ENCODE assay signal across 17 cellular contexts in the genomic region with DNA sequence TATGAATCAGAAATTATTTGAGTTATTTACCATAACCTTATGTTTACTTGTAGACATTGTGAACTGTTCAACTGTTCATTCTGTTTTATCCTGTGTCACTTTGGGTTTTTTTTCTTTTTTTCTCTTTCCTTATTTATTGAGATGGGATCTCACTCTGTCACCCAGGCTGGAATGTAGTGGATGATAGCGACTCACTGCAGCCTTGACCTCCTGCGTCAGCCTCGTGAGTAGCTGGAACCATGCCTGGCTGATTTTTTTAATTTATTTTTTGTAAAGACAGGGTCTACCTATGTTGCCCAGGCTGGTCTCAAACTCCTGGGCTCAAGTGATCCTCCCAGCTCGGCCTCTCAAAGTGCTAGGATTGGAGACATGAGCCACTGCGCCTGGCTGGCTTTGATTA.
DNase-seq lines count a peak whose midpoint lies in the region; ATAC-seq and TF ChIP-seq lines count a peak whose summit lies in the region.
"Had no signal": no experiment of that assay in that cellular context is flagged by ENCODE, and none has a peak within 500 bp of the region (broad histone marks: within the 10 kb centered on the region; RNA-seq: fewer than 3 reads in every experiment).

No MANE protein-coding gene starts in this region.

- POLR2A ChIA-PET in SK-N-SH (lab: Yijun Ruan, JAX) = no interaction called here

- no peaks in the 10 kb centered on the region for H4K20me1 ChIP-seq in SK-N-SH (ENCODE audit: insufficient read depth)

- H3K9me3 ChIP-seq in SK-N-SH (no peaks in the 10 kb centered on the region), WERI-Rb-1 (ENCODE audit: severe bottlenecking) (no peaks in the 10 kb centered on the region)

- 0 out of 2 replicates have a peak, but pooled peaks cover 5% of the 10 kb centered on the region for H3K9me2 ChIP-seq in SK-N-SH

- H3K27me3 ChIP-seq in SK-N-SH (ENCODE audit: insufficient read depth) (no peaks in the 10 kb centered on the region), WERI-Rb-1 (ENCODE audit: insufficient read depth, low read depth, severe bottlenecking) (no peaks in the 10 kb centered on the region)

- H3K4me3 ChIP-seq in SK-N-SH (ENCODE audit: low read depth in 2 of 2, low read length in 1 of 2) (no peak overlapping the region), foreskin fibroblast (ENCODE audit: low read depth in 1 of 2, low read length in 2 of 2) (no peak overlapping the region), WERI-Rb-1 (ENCODE audit: low read depth, low read length) (no peak overlapping the region)
- H3K4me3 ChIP-seq: PC-9, SK-N-MC had no signal

- CTCF ChIA-PET in SK-N-SH (lab: Yijun Ruan, JAX) = interaction anchor here (1.2 kb wide), 1 partner anchor 29 kb away, joined by 3 read pairs; no protein-coding TSS in a partner anchor

- H3K27ac ChIP-seq in SK-N-SH (ENCODE audit: low read depth in 2 of 2, low read length in 1 of 2) = peak overlapping the region; percentile 46 to 60; a peak in 2 of 4 replicates
- H3K27ac ChIP-seq in WERI-Rb-1 = no peak overlapping the region
- H3K27ac ChIP-seq: 22Rv1, C4-2B, PC-9, SK-N-MC had no signal

- no peaks in the 10 kb centered on the region for H3F3A ChIP-seq in SK-N-SH (replicated peaks; ENCODE audit: insufficient read depth)

- DNase-seq in NOMO-1 treated with DMSO at 0.1 percent for 48 hours (lab: John Stamatoyannopoulos, UW; ENCODE audit: unreplicated experiment) = peak; percentile 0
- DNase-seq in NOMO-1 treated with dmso at 0.1 percent for 144 hours (lab: John Stamatoyannopoulos, UW; ENCODE audit: unreplicated experiment) = no peak
- no peak for DNase-seq in SK-N-SH
- DNase-seq in foreskin fibroblast = peak; percentile 4 to 24
- DNase-seq in WERI-Rb-1 = no peak
- DNase-seq: GDM1, NCI-H1092, NCI-H1694, NCI-H345, NCI-H69, PC-9 had no signal

- TF ChIP-seq RAD21 in SK-N-SH (IDR thresholded peaks at IDR 0.05; ENCODE audit: low read length) = no peak

- H2AFZ ChIP-seq in SK-N-SH (ENCODE audit: low read depth) = no peak overlapping the region
- H2AFZ ChIP-seq: PC-9 had no signal

- no peak for TF ChIP-seq EP300 in SK-N-SH (IDR thresholded peaks at IDR 0.05; ENCODE audit: borderline replicate concordance in 1 of 2, low read depth in 1 of 2, low read length in 1 of 2)

- H3K4me1 ChIP-seq in SK-N-SH (ENCODE audit: control insufficient read depth in 1 of 2, insufficient read depth in 2 of 2, low read depth in 1 of 2, low read length in 1 of 2) = peaks cover 0 to 2% of the 10 kb centered on the region in 2 experiments; a peak in 2 of 4 replicates

- no peak overlapping the region for H3K9ac ChIP-seq in SK-N-SH

- no peaks in the 10 kb centered on the region for H3K36me3 ChIP-seq in SK-N-SH (replicated peaks in 1 of 2; ENCODE audit: control insufficient read depth in 1 of 2, insufficient read depth in 2 of 2, low read length in 1 of 2)
- no peaks in the 10 kb centered on the region for H3K36me3 ChIP-seq in WERI-Rb-1

- no peak for TF ChIP-seq CTCF in SK-N-SH (IDR thresholded peaks at IDR 0.05)
- no peak for TF ChIP-seq CTCF in foreskin fibroblast (IDR thresholded peaks at IDR 0.05; ENCODE audit: low read depth, low read length)
- no peak for TF ChIP-seq CTCF in WERI-Rb-1 (IDR thresholded peaks at IDR 0.05; ENCODE audit: low read depth, low read length)

- no peaks in the 10 kb centered on the region for H3K79me2 ChIP-seq in SK-N-SH (ENCODE audit: insufficient read depth)

- no peak overlapping the region; the same call in 1 of the 2 replicates for H3K4me2 ChIP-seq in SK-N-SH
- H3K4me2 ChIP-seq: PC-9 had no signal

- ATAC-seq in GM18868 (IDR thresholded peaks at IDR 0.05; ENCODE audit: unreplicated experiment) (no peak), GM19328 (IDR thresholded peaks at IDR 0.05; ENCODE audit: unreplicated experiment) (no peak), HG03097 (IDR thresholded peaks at IDR 0.05; ENCODE audit: low FRiP score, unreplicated experiment) (no peak)

- WGBS in SK-N-SH (ENCODE audit: low lambda C conversion rate) = 42% methylated on average over 5 of the region's 5 CpGs

TF ChIP-seq in SK-N-SH, 30 proteins besides CTCF, POLR2A, EP300 and RAD21:
- TF ChIP-seq, protein P1, sequence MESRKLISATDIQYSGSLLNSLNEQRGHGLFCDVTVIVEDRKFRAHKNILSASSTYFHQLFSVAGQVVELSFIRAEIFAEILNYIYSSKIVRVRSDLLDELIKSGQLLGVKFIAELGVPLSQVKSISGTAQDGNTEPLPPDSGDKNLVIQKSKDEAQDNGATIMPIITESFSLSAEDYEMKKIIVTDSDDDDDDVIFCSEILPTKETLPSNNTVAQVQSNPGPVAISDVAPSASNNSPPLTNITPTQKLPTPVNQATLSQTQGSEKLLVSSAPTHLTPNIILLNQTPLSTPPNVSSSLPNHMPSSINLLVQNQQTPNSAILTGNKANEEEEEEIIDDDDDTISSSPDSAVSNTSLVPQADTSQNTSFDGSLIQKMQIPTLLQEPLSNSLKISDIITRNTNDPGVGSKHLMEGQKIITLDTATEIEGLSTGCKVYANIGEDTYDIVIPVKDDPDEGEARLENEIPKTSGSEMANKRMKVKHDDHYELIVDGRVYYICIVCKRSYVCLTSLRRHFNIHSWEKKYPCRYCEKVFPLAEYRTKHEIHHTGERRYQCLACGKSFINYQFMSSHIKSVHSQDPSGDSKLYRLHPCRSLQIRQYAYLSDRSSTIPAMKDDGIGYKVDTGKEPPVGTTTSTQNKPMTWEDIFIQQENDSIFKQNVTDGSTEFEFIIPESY (IDR thresholded peaks at IDR 0.05; ENCODE audit: borderline replicate concordance, low read depth) = no peak
- TF ChIP-seq, protein P2, sequence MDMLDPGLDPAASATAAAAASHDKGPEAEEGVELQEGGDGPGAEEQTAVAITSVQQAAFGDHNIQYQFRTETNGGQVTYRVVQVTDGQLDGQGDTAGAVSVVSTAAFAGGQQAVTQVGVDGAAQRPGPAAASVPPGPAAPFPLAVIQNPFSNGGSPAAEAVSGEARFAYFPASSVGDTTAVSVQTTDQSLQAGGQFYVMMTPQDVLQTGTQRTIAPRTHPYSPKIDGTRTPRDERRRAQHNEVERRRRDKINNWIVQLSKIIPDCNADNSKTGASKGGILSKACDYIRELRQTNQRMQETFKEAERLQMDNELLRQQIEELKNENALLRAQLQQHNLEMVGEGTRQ (IDR thresholded peaks at IDR 0.05; ENCODE audit: borderline replicate concordance, low read depth, low read length) = no peak
- no peak for TF ChIP-seq RFX5 (IDR thresholded peaks at IDR 0.05; ENCODE audit: low read length)
- no peak for TF ChIP-seq TCF12 (IDR thresholded peaks at IDR 0.05)
- TF ChIP-seq POLR2AphosphoS5 (IDR thresholded peaks at IDR 0.05; ENCODE audit: low read depth, low read length) = no peak
- TF ChIP-seq, protein P3, sequence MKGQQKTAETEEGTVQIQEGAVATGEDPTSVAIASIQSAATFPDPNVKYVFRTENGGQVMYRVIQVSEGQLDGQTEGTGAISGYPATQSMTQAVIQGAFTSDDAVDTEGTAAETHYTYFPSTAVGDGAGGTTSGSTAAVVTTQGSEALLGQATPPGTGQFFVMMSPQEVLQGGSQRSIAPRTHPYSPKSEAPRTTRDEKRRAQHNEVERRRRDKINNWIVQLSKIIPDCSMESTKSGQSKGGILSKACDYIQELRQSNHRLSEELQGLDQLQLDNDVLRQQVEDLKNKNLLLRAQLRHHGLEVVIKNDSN (IDR thresholded peaks at IDR 0.05; ENCODE audit: borderline replicate concordance, low read depth) = no peak
- no peak for TF ChIP-seq RXRA (IDR thresholded peaks at IDR 0.05; ENCODE audit: borderline replicate concordance, low read depth)
- TF ChIP-seq, protein P4, sequence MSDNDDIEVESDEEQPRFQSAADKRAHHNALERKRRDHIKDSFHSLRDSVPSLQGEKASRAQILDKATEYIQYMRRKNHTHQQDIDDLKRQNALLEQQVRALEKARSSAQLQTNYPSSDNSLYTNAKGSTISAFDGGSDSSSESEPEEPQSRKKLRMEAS (IDR thresholded peaks at IDR 0.05; ENCODE audit: low read depth) = no peak
- TF ChIP-seq YY1 (IDR thresholded peaks at IDR 0.05; ENCODE audit: low read depth) = no peak
- TF ChIP-seq GABPA (IDR thresholded peaks at IDR 0.05; ENCODE audit: low read depth) = no peak
- no peak for TF ChIP-seq GATA2 (CRISPR knock-in tag; IDR thresholded peaks at IDR 0.05)
- no peak for TF ChIP-seq FOXM1 (IDR thresholded peaks at IDR 0.05; ENCODE audit: low read depth)
- TF ChIP-seq, protein P5, sequence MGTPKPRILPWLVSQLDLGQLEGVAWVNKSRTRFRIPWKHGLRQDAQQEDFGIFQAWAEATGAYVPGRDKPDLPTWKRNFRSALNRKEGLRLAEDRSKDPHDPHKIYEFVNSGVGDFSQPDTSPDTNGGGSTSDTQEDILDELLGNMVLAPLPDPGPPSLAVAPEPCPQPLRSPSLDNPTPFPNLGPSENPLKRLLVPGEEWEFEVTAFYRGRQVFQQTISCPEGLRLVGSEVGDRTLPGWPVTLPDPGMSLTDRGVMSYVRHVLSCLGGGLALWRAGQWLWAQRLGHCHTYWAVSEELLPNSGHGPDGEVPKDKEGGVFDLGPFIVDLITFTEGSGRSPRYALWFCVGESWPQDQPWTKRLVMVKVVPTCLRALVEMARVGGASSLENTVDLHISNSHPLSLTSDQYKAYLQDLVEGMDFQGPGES (IDR thresholded peaks at IDR 0.05; ENCODE audit: low read depth, low read length) = no peak
- TF ChIP-seq FOXJ3 (CRISPR knock-in tag; IDR thresholded peaks at IDR 0.05) = no peak
- TF ChIP-seq MXI1 (IDR thresholded peaks at IDR 0.05; ENCODE audit: low read depth, low read length) = no peak

Comparison
In these comparisons a context has a peak if more than half of its experiments do, and no peak if none do; other contexts are left out.
1. DNase-seq: peak in NOMO-1 treated with DMSO at 0.1 percent for 48 hours (single experiment) and foreskin fibroblast (2 of 2); none in NOMO-1 treated with dmso at 0.1 percent for 144 hours (single experiment), SK-N-SH (single experiment) and WERI-Rb-1 (single experiment).